ENCODE assay signal across 9 cellular contexts in the genomic region with DNA sequence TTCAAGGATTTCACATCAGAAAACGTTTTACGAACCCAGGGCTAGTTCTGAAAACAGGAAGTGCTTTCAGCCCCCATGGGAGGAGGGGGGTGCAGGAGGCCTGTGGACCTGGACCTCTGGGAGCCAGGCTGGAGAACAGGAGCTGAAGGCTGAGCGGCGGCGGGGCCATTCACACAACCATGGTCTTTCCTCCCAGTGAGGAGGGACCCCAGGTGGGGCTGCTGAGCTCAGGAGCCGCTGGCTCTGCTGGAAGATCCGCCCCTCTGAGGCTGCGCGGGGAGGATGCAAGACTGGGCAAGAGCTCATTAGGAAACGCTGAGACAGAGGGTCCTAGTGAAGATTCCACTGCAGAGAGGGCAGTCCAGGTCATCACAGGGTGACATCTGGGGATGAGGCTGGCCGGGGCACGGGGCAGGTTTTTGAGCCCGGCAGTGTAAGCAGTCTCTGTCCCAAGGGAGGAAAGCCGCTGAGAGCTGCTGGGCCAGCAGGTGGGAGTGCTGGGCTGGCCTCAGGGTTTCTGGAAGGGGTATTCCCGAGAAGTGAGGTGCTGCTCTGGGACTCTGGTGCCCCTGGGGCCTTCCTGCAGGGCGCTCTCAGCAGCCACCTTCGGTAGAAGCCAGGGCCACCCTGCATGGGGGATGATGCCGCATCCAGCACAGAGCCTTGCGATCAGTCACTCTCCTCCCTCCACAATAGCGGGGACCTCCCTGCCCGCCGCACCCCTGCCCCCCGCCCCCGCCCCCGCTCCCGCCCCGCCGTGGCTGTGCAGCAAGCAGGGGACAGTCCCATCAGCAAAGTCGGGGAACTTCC. TPM values are rescaled to one million over a fixed set of nuclear protein-coding genes. Genes with fewer than 3 reads are reported as not detected.
DNase-seq lines count a peak whose midpoint lies in the region; ATAC-seq and TF ChIP-seq lines count a peak whose summit lies in the region.
"Had no signal": no experiment of that assay in that cellular context is flagged by ENCODE, and none has a peak within 500 bp of the region (broad histone marks: within the 10 kb centered on the region; RNA-seq: fewer than 3 reads in every experiment).

No MANE protein-coding gene starts in this region.

- no peak for TF ChIP-seq EP300 in esophagus muscularis mucosa (IDR thresholded peaks at IDR 0.05)

- TF ChIP-seq CTCF in esophagus muscularis mucosa (IDR thresholded peaks at IDR 0.05) (no peak), omental fat pad (IDR thresholded peaks at IDR 0.05) (no peak)

- DNase-seq in activated CD4-positive, alpha-beta T cell treated with anti-CD3 and anti-CD28 coated beads for 48 hours, result peak; percentile 47
- DNase-seq in esophagus muscularis mucosa (ENCODE audit: extremely low spot score) (no peak), omental fat pad (ENCODE audit: low spot score) (no peak), NCI-H1105 (lab: John Stamatoyannopoulos, UW) (no peak), NCI-H1105 treated with DMSO at 0.1 percent for 48 hours (lab: John Stamatoyannopoulos, UW) (no peak)

- intact Hi-C loops in esophagus muscularis mucosa (cut with DNase I), result no loop called here

- H3K4me3 ChIP-seq in esophagus muscularis mucosa, result peak overlapping the region; percentile 41 to 49 (median 46)

- no peak for TF ChIP-seq POLR2A in esophagus muscularis mucosa (IDR thresholded peaks at IDR 0.05; ENCODE audit: low read depth)

- WGBS in esophagus muscularis mucosa, result 27% methylated on average over 11 of the region's 29 CpGs

- H3K27me3 ChIP-seq in esophagus muscularis mucosa, result peaks cover 0 to 27% (median 2%) of the 10 kb centered on the region in 4 donors

- no peaks in the 10 kb centered on the region for H3K9me3 ChIP-seq in esophagus muscularis mucosa

- ATAC-seq in GM18873 (IDR thresholded peaks at IDR 0.05; ENCODE audit: low FRiP score, unreplicated experiment), result peak; percentile 43
- peak; percentile 39 for ATAC-seq in HG03378 (IDR thresholded peaks at IDR 0.05; ENCODE audit: unreplicated experiment)
- ATAC-seq in omental fat pad (ENCODE audit: low FRiP score), result peak; percentile 50
- ATAC-seq in HG03469 (IDR thresholded peaks at IDR 0.05; ENCODE audit: unreplicated experiment), result no peak

- peaks cover 3 to 34% (median 20%) of the 10 kb centered on the region in 4 donors for H3K4me1 ChIP-seq in esophagus muscularis mucosa

- H3K36me3 ChIP-seq in esophagus muscularis mucosa, result no peaks in the 10 kb centered on the region

- peak overlapping the region; percentile 8 to 60 (median 31) for H3K27ac ChIP-seq in esophagus muscularis mucosa (replicated peaks in 1 of 4)

RNA-seq across cellular contexts. Expression of a gene that starts 7.5 kb away (rescaled TPM):
- total RNA-seq in esophagus muscularis mucosa, result 10 to 100 TPM in 1 of 4 donors, 1 to 10 TPM in 3; 5.4 to 19.7 (median 7.0) TPM
- 10 to 100 TPM; 11.9 to 39.6 (median 28.7) TPM for total RNA-seq in omental fat pad

RNA-seq across cellular contexts. Expression of a gene that starts 52.7 kb away (rescaled TPM):
- under 1 TPM in 1 of 4 donors, not detected in 3; 0.45 TPM for total RNA-seq in esophagus muscularis mucosa
- 1 to 10 TPM in 2 of 4 donors, under 1 TPM in 1, not detected in 1; 0.72 to 1.8 (median 1.2) TPM for total RNA-seq in omental fat pad
- total RNA-seq: renal cortical epithelial cell had no signal

RNA-seq across cellular contexts. Expression of a gene that starts 56.7 kb away (rescaled TPM):
- total RNA-seq in esophagus muscularis mucosa, result 10 to 100 TPM; 13.8 to 34.6 (median 22.2) TPM
- total RNA-seq in omental fat pad, result 10 to 100 TPM in 3 of 4 donors, 1 to 10 TPM in 1; 8.5 to 87.3 (median 44.8) TPM
